In genomic region chr21:46355161-46356004, GRCh38 we compare ENCODE assay signal across 22 cellular contexts. TPM values are rescaled to one million over a fixed set of nuclear protein-coding genes. Genes with fewer than 3 reads are reported as not detected.
DNase-seq lines count a peak whose midpoint lies in the region; ATAC-seq and TF ChIP-seq lines count a peak whose summit lies in the region.
"Had no signal": no experiment of that assay in that cellular context is flagged by ENCODE, and none has a peak within 500 bp of the region (broad histone marks: within the 10 kb centered on the region; RNA-seq: fewer than 3 reads in every experiment).

No MANE protein-coding gene starts in this region.

- H3K27me3 ChIP-seq in skeletal muscle tissue (ENCODE audit: control insufficient read depth in 3 of 3, insufficient read depth in 3 of 3, low read length in 3 of 3) = no peaks in the 10 kb centered on the region
- H3K27me3 ChIP-seq in tibial artery = no peaks in the 10 kb centered on the region
- H3K27me3 ChIP-seq: brain microvascular endothelial cell, heart left ventricle, testis had no signal

- H3K27me3 Mint-ChIP-seq in central memory CD8-positive, alpha-beta T cell = no peaks in the 10 kb centered on the region

- ATAC-seq in central memory CD8-positive, alpha-beta T cell (replicated peaks; ENCODE audit: extremely low read depth, poor library complexity, severe bottlenecking) = peak; percentile 10
- no peak for ATAC-seq in sciatic nerve
- no peak for ATAC-seq in HG02884 (IDR thresholded peaks at IDR 0.05; ENCODE audit: unreplicated experiment)
- ATAC-seq: mucosa of descending colon had no signal

- H3K9me2 ChIP-seq in OCI-LY7 (ENCODE audit: insufficient read depth, low read length) = no peaks in the 10 kb centered on the region

- H3K9me3 Mint-ChIP-seq in central memory CD8-positive, alpha-beta T cell = no peaks in the 10 kb centered on the region

- H3K27ac ChIP-seq in OCI-LY7 (ENCODE audit: low read depth, low read length, poor library complexity, severe bottlenecking) (peak overlapping the region; percentile 97), skeletal muscle tissue (ENCODE audit: low read depth, low read length) (peak overlapping the region; percentile 92), tibial artery (no peak overlapping the region)
- H3K27ac ChIP-seq: brain microvascular endothelial cell, coronary artery, heart left ventricle, left ventricle myocardium inferior, testis, WERI-Rb-1 had no signal

- peaks cover 38% of the 10 kb centered on the region for H3K36me3 Mint-ChIP-seq in central memory CD8-positive, alpha-beta T cell (ENCODE audit: insufficient read depth)

- CTCF ChIA-PET in OCI-LY7 (lab: Charles Lee; ENCODE audit: unreplicated experiment) = no interaction called here

- TF ChIP-seq CTCF in OCI-LY7 (conservative IDR thresholded peaks at IDR 0.05; ENCODE audit: low read length) = no peak
- no peak for TF ChIP-seq CTCF in tibial artery (IDR thresholded peaks at IDR 0.05)

- H3K4me2 ChIP-seq in OCI-LY7 (ENCODE audit: low read length) = no peak overlapping the region

- H3K4me3 Mint-ChIP-seq in central memory CD8-positive, alpha-beta T cell = no peak overlapping the region

- intact Hi-C loops in OCI-LY7 (cut with micrococcal nuclease; ENCODE audit: unreplicated experiment) = loop anchor here (2.0 kb wide), 1 partner anchor 31 kb away; the partner anchor contains the start of gene PCNT
- intact Hi-C loops in sciatic nerve (cut with DNase I) = no loop called here
- intact Hi-C loops in tibial artery (cut with DNase I; ENCODE audit: low total_unique reads) = no loop called here

- H4K20me1 ChIP-seq in OCI-LY7 (ENCODE audit: insufficient read depth, low read length) = no peaks in the 10 kb centered on the region

- POLR2A ChIA-PET in OCI-LY7 (lab: Charles Lee) = no interaction called here

- DNase-seq in D341Med (ENCODE audit: low spot score) (peak; percentile 17), OCI-LY7 (ENCODE audit: low spot score) (no peak), sciatic nerve (ENCODE audit: low spot score) (no peak), HUDEP-2 (lab: John Stamatoyannopoulos, UW; ENCODE audit: unreplicated experiment in 76 of 76) (no peak), tibial artery (no peak)
- no peak for DNase-seq in central memory CD8-positive, alpha-beta T cell (ENCODE audit: low spot score in 2 of 2)
- DNase-seq: ACHN; activated CD4-positive, alpha-beta T cell treated with anti-CD3 and anti-CD28 coated beads, Interleukin-2, amount 50 U/mL, for 1 hour; activated naive CD4-positive, alpha-beta T cell treated with anti-CD3 and anti-CD28 coated beads, Interleukin-2, amount 50 U/mL, for 16 hours; brain microvascular endothelial cell; C1 segment of cervical spinal cord; KG1; left ventricle myocardium inferior; mucosa of descending colon; NCI-H1694 treated with DMSO at 0.1 percent for 48 hours; stimulated activated CD4-positive, alpha-beta T cell treated with anti-CD3 and anti-CD28 coated beads, Interleukin-4, amount 100 ng/mL, for 1 hour; testis; WERI-Rb-1 had no signal

- no peak overlapping the region for H3K27ac Mint-ChIP-seq in central memory CD8-positive, alpha-beta T cell (ENCODE audit: low read depth)

- H2AFZ ChIP-seq in OCI-LY7 (ENCODE audit: low read length) = no peak overlapping the region

- peaks cover 29% of the 10 kb centered on the region for H3K4me1 ChIP-seq in OCI-LY7 (ENCODE audit: insufficient read depth, low read length, poor library complexity, severe bottlenecking)
- peaks cover 28 to 80% (median 79%) of the 10 kb centered on the region in 3 donors for H3K4me1 ChIP-seq in skeletal muscle tissue (ENCODE audit: control insufficient read depth in 3 of 3, insufficient read depth in 3 of 3, low read length in 3 of 3)
- H3K4me1 ChIP-seq in tibial artery = no peaks in the 10 kb centered on the region
- H3K4me1 ChIP-seq: heart left ventricle, left ventricle myocardium inferior, testis had no signal

- H3K9me3 ChIP-seq in OCI-LY7 (ENCODE audit: low read length) (no peaks in the 10 kb centered on the region), skeletal muscle tissue (ENCODE audit: control insufficient read depth in 3 of 3, low read length in 3 of 3) (no peaks in the 10 kb centered on the region), tibial artery (no peaks in the 10 kb centered on the region)
- H3K9me3 ChIP-seq: heart left ventricle, left ventricle myocardium inferior, mucosa of descending colon, testis had no signal

- H3K4me3 ChIP-seq in OCI-LY7 (ENCODE audit: low read depth, low read length, poor library complexity, severe bottlenecking) = no peak overlapping the region
- H3K4me3 ChIP-seq in skeletal muscle tissue (ENCODE audit: low read length in 3 of 3) = no peak overlapping the region
- no peak overlapping the region for H3K4me3 ChIP-seq in tibial artery
- H3K4me3 ChIP-seq: coronary artery, heart left ventricle, left ventricle myocardium inferior, mucosa of descending colon, testis had no signal

- no peaks in the 10 kb centered on the region for H3K4me1 Mint-ChIP-seq in central memory CD8-positive, alpha-beta T cell

- no peaks in the 10 kb centered on the region for H3K79me2 ChIP-seq in OCI-LY7 (ENCODE audit: insufficient read depth, low read depth, low read length)

- H3K36me3 ChIP-seq in OCI-LY7 (ENCODE audit: insufficient read depth, low read length) (peaks cover 84% of the 10 kb centered on the region), skeletal muscle tissue (ENCODE audit: control insufficient read depth in 3 of 3, insufficient read depth in 3 of 3, low read length in 3 of 3) (peaks cover 73 to 86% (median 85%) of the 10 kb centered on the region in 3 donors), tibial artery (peaks cover 72 to 100% (median 89%) of the 10 kb centered on the region in 3 donors)

- BruUV-seq in OCI-LY7 (replicated peaks; lab: Mats Ljungman, UMichigan) = no TSS peak

- peak overlapping the region; percentile 20 to 74 (median 38) for H3K9ac ChIP-seq in skeletal muscle tissue (ENCODE audit: low read depth in 1 of 3, low read length in 3 of 3)

RNA-seq across cellular contexts. Expression of gene PCNT, which starts 31.4 kb away (rescaled TPM):
- total RNA-seq in OCI-LY7 (2014; rRNA removed; shearing (Covaris generic)) = 41.5 and 48.4 TPM in 2 replicates
- total RNA-seq in OCI-LY7 (2022) = 75.8 and 84.1 TPM in 2 replicates
- 42.8 TPM for total RNA-seq in skeletal muscle tissue
- total RNA-seq in sciatic nerve = 41.9 TPM

RNA-seq across cellular contexts. Expression of gene C21orf58, which starts 31.7 kb away (rescaled TPM):
- 102 and 112 TPM in 2 replicates for total RNA-seq in OCI-LY7 (2014; rRNA removed; shearing (Covaris generic))
- total RNA-seq in OCI-LY7 (2022) = 141 and 172 TPM in 2 replicates
- total RNA-seq in skeletal muscle tissue = 3.1 TPM
- 4.4 TPM for total RNA-seq in sciatic nerve

Comparison
In these comparisons a context has a peak if more than half of its experiments do, and no peak if none do; other contexts are left out.
1. H3K27ac ChIP-seq: peak in OCI-LY7 (single experiment) and skeletal muscle tissue (single experiment); none in tibial artery (0 of 2).
2. RNA of gene C21orf58, which starts 31.7 kb away (total RNA-seq): 102 to 172 TPM in OCI-LY7; 4.4 TPM in sciatic nerve (single experiment) and 3.1 TPM in skeletal muscle tissue (single experiment); every median in the first group is over 10 times any median in the second.